19 cellular contexts compared by ENCODE assay signal in genomic region chr1:150141452-150141851, GRCh38. TPM values are rescaled to one million over a fixed set of nuclear protein-coding genes. Genes with fewer than 3 reads are reported as not detected.
DNase-seq lines count a peak whose midpoint lies in the region; ATAC-seq and TF ChIP-seq lines count a peak whose summit lies in the region.
"Had no signal": no experiment of that assay in that cellular context is flagged by ENCODE, and none has a peak within 500 bp of the region (broad histone marks: within the 10 kb centered on the region; RNA-seq: fewer than 3 reads in every experiment).

No MANE protein-coding gene starts in this region.

- H3K36me3 Mint-ChIP-seq in stimulated activated naive CD8-positive, alpha-beta T cell treated with anti-CD3 and anti-CD28 coated beads, Interleukin-15, Interleukin-2, amounts not matched to agents 100 ng/mL and 50 ng/mL, for 24 hours (ENCODE audit: low read depth): no peaks in the 10 kb centered on the region
- H3K36me3 Mint-ChIP-seq in naive B cell: no peaks in the 10 kb centered on the region
- peaks cover 4% of the 10 kb centered on the region for H3K36me3 Mint-ChIP-seq in CD8-positive, alpha-beta T cell

- H3K27ac ChIP-seq in angular gyrus (ENCODE audit: low read depth, low read length) (peak overlapping the region; percentile 35), aorta (ENCODE audit: low read depth in 1 of 2, low read length in 2 of 2) (no peak overlapping the region)
- H3K27ac ChIP-seq in CD8-positive, alpha-beta T cell (ENCODE audit: low read depth, low read length): no peak overlapping the region
- H3K27ac ChIP-seq: SK-N-MC had no signal

- POLR2A ChIA-PET in CD8-positive, alpha-beta T cell (lab: Charles Lee): no interaction called here

- no peak overlapping the region for H3K4me3 Mint-ChIP-seq in stimulated activated naive CD8-positive, alpha-beta T cell treated with anti-CD3 and anti-CD28 coated beads, Interleukin-15, Interleukin-2, amounts not matched to agents 100 ng/mL and 50 ng/mL, for 24 hours
- H3K4me3 Mint-ChIP-seq in naive B cell: no peak overlapping the region
- no peak overlapping the region for H3K4me3 Mint-ChIP-seq in CD8-positive, alpha-beta T cell
- H3K4me3 Mint-ChIP-seq: CD4-positive, alpha-beta memory T cell had no signal

- H3K36me3 ChIP-seq in aorta (ENCODE audit: control insufficient read depth in 1 of 2, insufficient read depth in 2 of 2, low read length in 1 of 2): peaks cover 0 to 2% of the 10 kb centered on the region in 2 donors
- H3K36me3 ChIP-seq in CD8-positive, alpha-beta T cell (ENCODE audit: insufficient read depth, low read length): no peaks in the 10 kb centered on the region
- H3K36me3 ChIP-seq: HAP-1 had no signal

- intact Hi-C loops in aorta (cut with DNase I): no loop called here
- intact Hi-C loops in CD8-positive, alpha-beta T cell (cut with DNase I, micrococcal nuclease): no loop called here

- no peaks in the 10 kb centered on the region for H3K9me3 ChIP-seq in aorta (ENCODE audit: control insufficient read depth, low read length)
- no peaks in the 10 kb centered on the region for H3K9me3 ChIP-seq in CD8-positive, alpha-beta T cell (ENCODE audit: low read length)
- H3K9me3 ChIP-seq: BE2C, HAP-1 had no signal

- peak overlapping the region; percentile 24 for H3K27ac Mint-ChIP-seq in stimulated activated naive CD8-positive, alpha-beta T cell treated with anti-CD3 and anti-CD28 coated beads, Interleukin-15, Interleukin-2, amounts not matched to agents 100 ng/mL and 50 ng/mL, for 24 hours
- H3K27ac Mint-ChIP-seq in naive B cell: peak overlapping the region in 1 of 6 donors; percentile 9
- H3K27ac Mint-ChIP-seq in CD8-positive, alpha-beta T cell: no peak overlapping the region

- CTCF ChIA-PET in CD8-positive, alpha-beta T cell (lab: Charles Lee): interaction anchor here (0.6 to 1.0 kb wide), 3 partner anchors 14 to 22 kb away, joined by 3 read pairs; no protein-coding TSS in a partner anchor

- no peaks in the 10 kb centered on the region for H3K27me3 ChIP-seq in aorta (ENCODE audit: control insufficient read depth in 1 of 2, insufficient read depth in 2 of 2, low read length in 1 of 2)
- H3K27me3 ChIP-seq in CD8-positive, alpha-beta T cell (ENCODE audit: insufficient read depth, low read length): no peaks in the 10 kb centered on the region
- H3K27me3 ChIP-seq: BE2C had no signal

- H3K4me1 ChIP-seq in aorta (ENCODE audit: control insufficient read depth in 1 of 2, insufficient read depth in 2 of 2, low read length in 2 of 2): peaks cover 0 to 2% of the 10 kb centered on the region in 2 donors
- peaks cover 4% of the 10 kb centered on the region for H3K4me1 ChIP-seq in CD8-positive, alpha-beta T cell (ENCODE audit: insufficient read depth, low read length)
- H3K4me1 ChIP-seq: BE2C, HAP-1 had no signal

- no peak for ATAC-seq in stimulated activated naive CD8-positive, alpha-beta T cell treated with anti-CD3 and anti-CD28 coated beads, Interleukin-15, Interleukin-2, amounts not matched to agents 100 U/mL and 50 U/mL, for 24 hours
- peak; percentile 30 for ATAC-seq in naive B cell (ENCODE audit: low read depth in 2 of 2)
- ATAC-seq in aorta (ENCODE audit: low FRiP score): no peak
- ATAC-seq in CD8-positive, alpha-beta T cell: no peak
- no peak for ATAC-seq in GM18502 (IDR thresholded peaks at IDR 0.05; ENCODE audit: poor library complexity, unreplicated experiment)

- TF ChIP-seq CTCF in CD8-positive, alpha-beta T cell (IDR thresholded peaks at IDR 0.05): no peak

- H3K4me3 ChIP-seq in aorta (ENCODE audit: low read length in 2 of 2): no peak overlapping the region
- no peak overlapping the region for H3K4me3 ChIP-seq in CD8-positive, alpha-beta T cell (ENCODE audit: low read depth, low read length)
- H3K4me3 ChIP-seq: HAP-1, SK-N-MC had no signal

- no peaks in the 10 kb centered on the region for H3K9me3 Mint-ChIP-seq in stimulated activated naive CD8-positive, alpha-beta T cell treated with anti-CD3 and anti-CD28 coated beads, Interleukin-15, Interleukin-2, amounts not matched to agents 100 ng/mL and 50 ng/mL, for 24 hours
- H3K9me3 Mint-ChIP-seq in naive B cell: no peaks in the 10 kb centered on the region
- H3K9me3 Mint-ChIP-seq in CD8-positive, alpha-beta T cell: no peaks in the 10 kb centered on the region
- H3K9me3 Mint-ChIP-seq: CD4-positive, alpha-beta memory T cell had no signal

- DNase-seq in stimulated activated naive CD8-positive, alpha-beta T cell treated with anti-CD3 and anti-CD28 coated beads, Interleukin-15, Interleukin-2, amounts not matched to agents 100 U/mL and 50 U/mL, for 24 hours: no peak
- DNase-seq in naive B cell (no peak), aorta (no peak)
- no peak for DNase-seq in CD8-positive, alpha-beta T cell
- DNase-seq: BE2C; Calu3; CD4-positive, alpha-beta memory T cell; KBM-7; NCI-H1417; NCI-H187; NCI-H2107; NCI-H510A; NCI-H748 treated with DMSO at 0.1 percent for 48 hours; Right ventricle myocardium superior had no signal

- peaks cover 17% of the 10 kb centered on the region for H3K4me1 Mint-ChIP-seq in stimulated activated naive CD8-positive, alpha-beta T cell treated with anti-CD3 and anti-CD28 coated beads, Interleukin-15, Interleukin-2, amounts not matched to agents 100 ng/mL and 50 ng/mL, for 24 hours (ENCODE audit: low read depth)
- peaks cover 7 to 16% (median 12%) of the 10 kb centered on the region in 3 donors for H3K4me1 Mint-ChIP-seq in naive B cell
- peaks cover 12% of the 10 kb centered on the region for H3K4me1 Mint-ChIP-seq in CD8-positive, alpha-beta T cell (ENCODE audit: low read depth)

- H3K27me3 Mint-ChIP-seq in stimulated activated naive CD8-positive, alpha-beta T cell treated with anti-CD3 and anti-CD28 coated beads, Interleukin-15, Interleukin-2, amounts not matched to agents 100 ng/mL and 50 ng/mL, for 24 hours: no peaks in the 10 kb centered on the region
- H3K27me3 Mint-ChIP-seq in naive B cell: no peaks in the 10 kb centered on the region
- no peaks in the 10 kb centered on the region for H3K27me3 Mint-ChIP-seq in CD8-positive, alpha-beta T cell (ENCODE audit: low read depth)
- H3K27me3 Mint-ChIP-seq: CD4-positive, alpha-beta memory T cell had no signal

RNA-seq across cellular contexts. Expression of gene PLEKHO1, which starts 8.3 kb away (rescaled TPM):
- polyA plus RNA-seq in naive B cell (ENCODE audit: low read depth in 6 of 6): 10 to 100 TPM; 64.9 to 97.5 (median 84.0) TPM
- total RNA-seq in aorta: 100 to 1,000 TPM in 1 of 2 donors, 10 to 100 TPM in 1; 90.6 to 146 TPM
- polyA plus RNA-seq in aorta: 100 to 1,000 TPM in 1 of 2 donors, 10 to 100 TPM in 1; 56.6 to 146 TPM
- 10 to 100 TPM; 82.5 to 90.1 TPM for total RNA-seq in CD8-positive, alpha-beta T cell

Comparison
In these comparisons a context has a peak if more than half of its experiments do, and no peak if none do; other contexts are left out.
1. ATAC-seq: peak in naive B cell (2 of 2); none in stimulated activated naive CD8-positive, alpha-beta T cell treated with anti-CD3 and anti-CD28 coated beads, Interleukin-15, Interleukin-2, amounts not matched to agents 100 U/mL and 50 U/mL, for 24 hours (single experiment), aorta (single experiment), CD8-positive, alpha-beta T cell (single experiment) and GM18502 (single experiment).